Comparison of ENCODE assay signal across 11 cellular contexts in the genomic region with DNA sequence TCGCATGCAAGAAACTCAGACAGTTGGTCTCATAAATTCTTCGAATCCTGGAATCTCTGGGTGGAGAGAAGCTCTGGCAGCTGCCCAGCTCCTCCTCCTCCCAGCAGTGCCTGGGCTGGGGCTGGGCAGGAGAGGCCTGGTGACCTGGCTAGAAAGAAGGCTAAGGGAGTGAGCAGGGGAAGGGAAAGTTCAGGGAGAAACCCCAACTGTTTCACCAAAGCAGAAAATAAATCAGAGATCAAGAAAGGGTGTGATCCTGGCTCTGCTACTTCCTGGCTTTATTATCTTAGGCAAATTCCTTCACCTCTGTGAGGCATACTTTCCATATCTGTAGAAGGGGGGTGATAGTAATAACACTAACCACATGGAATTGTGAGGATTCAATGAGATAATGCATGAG. TPM values are rescaled to one million over a fixed set of nuclear protein-coding genes. Genes with fewer than 3 reads are reported as not detected.
A peak's percentile ranks its signal among the peaks of the same experiment; 100 is the strongest.
DNase-seq lines count a peak whose midpoint lies in the region; ATAC-seq, FAIRE-seq and TF ChIP-seq lines count a peak whose summit lies in the region.
"Had no signal": no experiment of that assay in that cellular context is flagged by ENCODE, and none has a peak within 500 bp of the region (broad histone marks: within the 10 kb centered on the region; RNA-seq: fewer than 3 reads in every experiment).

No MANE protein-coding gene starts in this region.

- H3K4me1 ChIP-seq in HEK293 (ENCODE audit: control insufficient read depth, insufficient read depth, low read length) (no peaks in the 10 kb centered on the region), K562 (replicated peaks in 1 of 2; ENCODE audit: control insufficient read depth in 2 of 2, insufficient read depth in 2 of 2, low read length in 2 of 2) (peaks cover 23 to 31% of the 10 kb centered on the region in 2 experiments; a peak in 4 of 5 replicates), kidney (ENCODE audit: control insufficient read depth in 1 of 2, insufficient read depth in 1 of 2, low read depth in 1 of 2, low read length in 2 of 2) (peaks cover 10 to 15% of the 10 kb centered on the region in 2 donors), subcutaneous abdominal adipose tissue (ENCODE audit: control insufficient read depth in 5 of 5, insufficient read depth in 5 of 5, low read length in 5 of 5) (peaks cover 4 to 52% (median 42%) of the 10 kb centered on the region in 5 donors)

- no peak for TF ChIP-seq POLR2A in K562 (conservative IDR thresholded peaks at IDR 0.05)

- no peaks in the 10 kb centered on the region for H3K79me2 ChIP-seq in K562 (ENCODE audit: control insufficient read depth, insufficient read depth, low read length)

- H3K9me1 ChIP-seq in K562 (ENCODE audit: control insufficient read depth, insufficient read depth, low read length): no peaks in the 10 kb centered on the region

- intact Hi-C loops in K562 (cut with micrococcal nuclease): loop anchor here (5.0 kb wide), 1 partner anchor 35 kb away; no protein-coding TSS in a partner anchor
- intact Hi-C loops in kidney (cut with DNase I): no loop called here

- CTCF ChIA-PET in HEK293 (lab: Yijun Ruan, JAX) (interaction anchor here (0.6 to 7.7 kb wide), 8 partner anchors 9 to 272 kb away, joined by 3 to 77 read pairs (median 4); partner anchors contain the start of gene COL16A1), K562 (lab: Yijun Ruan, JAX; ENCODE audit: low intra/inter-chr PET ratio) (no interaction called here)

- TF ChIP-seq CTCF in HEK293 (tag by site-specific recombination; IDR thresholded peaks at IDR 0.05) (no peak), K562 (IDR thresholded peaks at IDR 0.05 in 2 of 3, conservative IDR thresholded peaks at IDR 0.05 in 1 of 3; ENCODE audit: insufficient read depth in 2 of 3, low read depth in 1 of 3, low read length in 3 of 3) (no peak), kidney (IDR thresholded peaks at IDR 0.05; ENCODE audit: borderline replicate concordance, extremely low read depth, insufficient read depth) (no peak)

- H4K20me1 ChIP-seq in K562 (replicated peaks; ENCODE audit: control insufficient read depth, insufficient read depth, low read length): peaks cover 8% of the 10 kb centered on the region; the same call in 1 of the 2 replicates

- H3K27me3 ChIP-seq in K562 (ENCODE audit: control insufficient read depth in 2 of 2, insufficient read depth in 2 of 2, low read length in 2 of 2) (peaks cover 10 to 37% of the 10 kb centered on the region in 2 experiments), subcutaneous abdominal adipose tissue (ENCODE audit: control insufficient read depth in 5 of 5, insufficient read depth in 4 of 5, low read length in 5 of 5) (peaks cover 0 to 3% (median 2%) of the 10 kb centered on the region in 5 donors)

- no peak for ATAC-seq in K562
- ATAC-seq in GM19324 (IDR thresholded peaks at IDR 0.05; ENCODE audit: low FRiP score, unreplicated experiment): no peak
- ATAC-seq in GM21528 (IDR thresholded peaks at IDR 0.05; ENCODE audit: low FRiP score, unreplicated experiment): no peak

- no peak overlapping the region for H3K4me3 ChIP-seq in HEK293 (ENCODE audit: low read depth, low read length)
- H3K4me3 ChIP-seq in K562: no peak overlapping the region
- no peak overlapping the region for H3K4me3 ChIP-seq in kidney (ENCODE audit: low read length in 2 of 2)
- no peak overlapping the region for H3K4me3 ChIP-seq in subcutaneous abdominal adipose tissue (ENCODE audit: low read depth in 1 of 5, low read length in 5 of 5)

- H3K36me3 ChIP-seq in HEK293 (ENCODE audit: control insufficient read depth in 2 of 2, insufficient read depth in 1 of 2, low read length in 2 of 2) (no peaks in the 10 kb centered on the region), K562 (ENCODE audit: control insufficient read depth, insufficient read depth, low read length) (no peaks in the 10 kb centered on the region), kidney (ENCODE audit: control insufficient read depth in 1 of 2, insufficient read depth in 2 of 2, low read length in 2 of 2) (no peaks in the 10 kb centered on the region), subcutaneous abdominal adipose tissue (ENCODE audit: control insufficient read depth in 5 of 5, insufficient read depth in 5 of 5, low read length in 5 of 5) (no peaks in the 10 kb centered on the region)

- WGBS in K562 (ENCODE audit: insufficient coverage, low coverage, missing lambda C conversion rate): 3% methylated on average over 2 of the region's 2 CpGs

- no peak for TF ChIP-seq EP300 in K562 (IDR thresholded peaks at IDR 0.05; ENCODE audit: low read length)

- H3K4me2 ChIP-seq in K562 (ENCODE audit: insufficient read depth, low read length): no peak overlapping the region

- H3K27ac ChIP-seq in HEK293 (ENCODE audit: extremely low read depth, low read depth, low read length): no peak overlapping the region
- no peak overlapping the region for H3K27ac ChIP-seq in K562 (ENCODE audit: extremely low read depth, low read depth, low read length)
- peak overlapping the region; percentile 26 to 43 for H3K27ac ChIP-seq in kidney (ENCODE audit: low read depth in 2 of 2, low read length in 2 of 2)
- H3K27ac ChIP-seq in subcutaneous abdominal adipose tissue (ENCODE audit: low read depth, low read length): peak overlapping the region; percentile 84

- POLR2A ChIA-PET in HEK293 (lab: Yijun Ruan, JAX): interaction anchor here (0.8 to 2.0 kb wide), 5 partner anchors 11 to 125 kb away, joined by 3 to 6 read pairs (median 4); no protein-coding TSS in a partner anchor
- POLR2A ChIA-PET in K562 (lab: Yijun Ruan, JAX): interaction anchor here (0.9 to 1.6 kb wide), 2 partner anchors 8 to 11 kb away, joined by 4 to 8 read pairs; no protein-coding TSS in a partner anchor

- no peak overlapping the region for H2AFZ ChIP-seq in K562 (ENCODE audit: low read depth, low read length)

- FAIRE-seq in K562 (lab: Jason Lieb, UNC): no peak
- FAIRE-seq in kidney (lab: Jason Lieb, UNC): no peak
- FAIRE-seq: TTC549 had no signal

- no peak for TF ChIP-seq RAD21 in K562 (CRISPR knock-in tag; conservative IDR thresholded peaks at IDR 0.05 in 1 of 2, IDR thresholded peaks at IDR 0.05 in 1 of 2)

- DNase-seq in K562 (ENCODE audit: extremely low read depth in 1 of 4, low spot score in 3 of 4) (no peak), kidney (peak; percentile 87), SKM-1 (lab: John Stamatoyannopoulos, UW; ENCODE audit: unreplicated experiment) (no peak), NCI-H1105 (lab: John Stamatoyannopoulos, UW) (no peak)
- DNase-seq: activated naive CD8-positive, alpha-beta T cell treated with anti-CD3 and anti-CD28 coated beads, Interleukin-2, amount 10 ng/mL, durations not matched to agents 7 days and 5 days; NCI-H1930 had no signal

- in situ Hi-C loops in K562 (cut with MboI): no loop called here

- H3K9ac ChIP-seq in K562 (ENCODE audit: insufficient read depth in 1 of 2, low read depth in 2 of 2, low read length in 2 of 2) (no peak overlapping the region), kidney (ENCODE audit: low read length in 2 of 2) (peak overlapping the region in 1 of 2 donors; percentile 3), subcutaneous abdominal adipose tissue (ENCODE audit: low read length in 5 of 5) (peak overlapping the region in 2 of 5 donors; percentile 5 to 35)

- H3K9me3 ChIP-seq in HEK293 (ENCODE audit: control insufficient read depth, insufficient read depth, low read depth, low read length) (no peaks in the 10 kb centered on the region), K562 (replicated peaks; ENCODE audit: control insufficient read depth, insufficient read depth, low read depth, low read length) (no peaks in the 10 kb centered on the region), kidney (ENCODE audit: control insufficient read depth in 1 of 2, low read length in 2 of 2) (no peaks in the 10 kb centered on the region), subcutaneous abdominal adipose tissue (ENCODE audit: control insufficient read depth in 5 of 5, low read length in 5 of 5) (no peaks in the 10 kb centered on the region)

- BruUV-seq in K562 (replicated peaks; lab: Mats Ljungman, UMichigan): no TSS peak

RNA-seq across cellular contexts. Expression of gene COL16A1, which starts 8.8 kb away (rescaled TPM):
- 0.44 TPM in 1 of 2 replicates, not detected in the other for total RNA-seq in K562 (2011; cell fraction: chromatin; rRNA removed; ENCODE audit: low replicate concordance)
- total RNA-seq in K562 (2011; cell fraction: nucleolus; rRNA removed): 0.13 and 0.17 TPM in 2 replicates
- total RNA-seq in K562 (2011; cell fraction: nucleoplasm; rRNA removed): not detected in 2 replicates
- 0.04 TPM in 1 of 2 replicates, not detected in the other for total RNA-seq in K562 (2014; rRNA removed)
- total RNA-seq in K562 (2014; rRNA removed; fragmentation: Illumina TruSeq; extraction: Trizol): not detected in 2 replicates
- total RNA-seq in K562 (2015; rRNA removed; fragmentation: Illumina TruSeq; extraction: Trizol): 0.08 TPM in 1 of 2 replicates, not detected in the other
- 0.54 and 0.60 TPM in 2 replicates for total RNA-seq in K562 (2021)
- polyA plus RNA-seq in K562 (2011; rRNA removed): 0.11 TPM in 1 of 2 replicates, not detected in the other
- not detected in 2 replicates for polyA plus RNA-seq in K562 (2011; cell fraction: cytosol; rRNA removed)
- polyA plus RNA-seq in K562 (2011; cell fraction: nucleus; rRNA removed): 0.31 and 0.36 TPM in 2 replicates
- 0.37 TPM in 1 of 2 replicates, not detected in the other for polyA plus RNA-seq in K562 (2012)
- not detected in 2 replicates for polyA plus RNA-seq in K562 (2014; fragmentation: Illumina TruSeq; extraction: Trizol)
- not detected for polyA plus RNA-seq in K562 (2014; fragmentation: Nextera tagmentation; extraction: Ambion mirVana)
- 0.11 TPM in 1 of 2 replicates, not detected in the other for polyA plus RNA-seq in K562 (2014; rRNA removed)
- polyA minus RNA-seq in K562 (2011; rRNA and poly(A)+ RNA removed): not detected in 2 replicates
- not detected in 2 replicates for polyA minus RNA-seq in K562 (2011; cell fraction: cytosol; rRNA and poly(A)+ RNA removed)
- not detected in 2 replicates for polyA minus RNA-seq in K562 (2011; cell fraction: nucleus; rRNA and poly(A)+ RNA removed)
- total RNA-seq in kidney: 29.0 TPM
- 9.2 TPM for polyA plus RNA-seq in kidney (ENCODE audit: insufficient read depth, low read depth, low replicate concordance)

RNA-seq across cellular contexts. Expression of gene ADGRB2, which starts 51.5 kb away (rescaled TPM):
- 0.42 and 2.8 TPM in 2 replicates for total RNA-seq in K562 (2011; cell fraction: chromatin; rRNA removed; ENCODE audit: low replicate concordance)
- 1.2 and 2.5 TPM in 2 replicates for total RNA-seq in K562 (2011; cell fraction: nucleolus; rRNA removed)
- total RNA-seq in K562 (2011; cell fraction: nucleoplasm; rRNA removed): 0.31 and 0.44 TPM in 2 replicates
- total RNA-seq in K562 (2014; rRNA removed) (0.23 and 0.33 TPM in 2 replicates), K562 (2014; rRNA removed; fragmentation: Illumina TruSeq; extraction: Trizol) (0.04 TPM in 1 of 2 replicates, not detected in the other), K562 (2015; rRNA removed; fragmentation: Illumina TruSeq; extraction: Trizol) (0.22 and 0.23 TPM in 2 replicates), K562 (2021) (0.22 and 0.34 TPM in 2 replicates), kidney (3.2 TPM)
- polyA plus RNA-seq in K562 (2011; rRNA removed) (0.14 and 0.38 TPM in 2 replicates), K562 (2014; fragmentation: Illumina TruSeq; extraction: Trizol) (0.07 and 0.11 TPM in 2 replicates), K562 (2014; fragmentation: Nextera tagmentation; extraction: Ambion mirVana) (not detected), K562 (2014; rRNA removed) (0.18 and 0.20 TPM in 2 replicates), kidney (ENCODE audit: insufficient read depth, low read depth, low replicate concordance) (5.3 TPM)
- 0.27 and 0.35 TPM in 2 replicates for polyA plus RNA-seq in K562 (2011; cell fraction: cytosol; rRNA removed)
- polyA plus RNA-seq in K562 (2011; cell fraction: nucleus; rRNA removed): 2.0 and 3.4 TPM in 2 replicates
- 0.17 and 0.54 TPM in 2 replicates for polyA plus RNA-seq in K562 (2012)
- 0.09 and 0.53 TPM in 2 replicates for polyA minus RNA-seq in K562 (2011; rRNA and poly(A)+ RNA removed)
- 1.2 TPM in 1 of 2 replicates, not detected in the other for polyA minus RNA-seq in K562 (2011; cell fraction: cytosol; rRNA and poly(A)+ RNA removed)
- 0.67 and 1.7 TPM in 2 replicates for polyA minus RNA-seq in K562 (2011; cell fraction: nucleus; rRNA and poly(A)+ RNA removed)

Comparison
In these comparisons a context has a peak if more than half of its experiments do, and no peak if none do; other contexts are left out.
1. H3K27ac ChIP-seq: peak in kidney (2 of 2) and subcutaneous abdominal adipose tissue (single experiment); none in HEK293 (single experiment) and K562 (single experiment).
2. RNA of gene COL16A1, which starts 8.8 kb away (total RNA-seq): 29.0 TPM in kidney (single experiment); 0.04 to 0.60 TPM in K562; every median in the first group is over 10 times any median in the second.